19 cellular contexts compared by ENCODE assay signal in genomic region chr5:105448251-105448650, GRCh38.
"Had no signal": no experiment of that assay in that cellular context is flagged by ENCODE, and none has a peak within 500 bp of the region (broad histone marks: within the 10 kb centered on the region; RNA-seq: fewer than 3 reads in every experiment).

No MANE protein-coding gene starts in this region.

- DNase-seq: stimulated activated CD4-positive, alpha-beta T cell treated with anti-CD3 and anti-CD28 coated beads, Interleukin-2, amount 100 ng/mL, for 48 hours; stimulated activated CD4-positive, alpha-beta T cell treated with anti-CD3 and anti-CD28 coated beads, Interleukin-4, amount 100 ng/mL, for 1 hour; stimulated activated CD4-positive, alpha-beta T cell treated with anti-CD3 and anti-CD28 coated beads, Interleukin-4, amount 100 ng/mL, for 24 hours; stimulated activated CD4-positive, alpha-beta T cell treated with anti-CD3 and anti-CD28 coated beads, Interleukin-4, amount 100 ng/mL, for 4 hours; stimulated activated CD8-positive, alpha-beta memory T cell treated with anti-CD3 and anti-CD28 coated beads, Interleukin-4, amount 100 ng/mL, for 48 hours; stimulated activated naive B cell treated with anti-CD40 and anti-IgM and Interleukin-4, amounts not matched to agents 10 μg/mL and 1 μg/mL and 100 μg/mL, for 72 hours; stimulated activated naive CD4-positive, alpha-beta T cell; stimulated activated naive CD4-positive, alpha-beta T cell treated with Interleukin-2 at 50 U/mL for 16 hours; stimulated activated naive CD8-positive, alpha-beta T cell treated with anti-CD3 and anti-CD28 coated beads, Interleukin-15, amount 100 ng/mL, for 72 hours; stimulated activated naive CD8-positive, alpha-beta T cell treated with anti-CD3 and anti-CD28 coated beads, Interleukin-15, Interleukin-2, amounts not matched to agents 100 U/mL and 50 U/mL, for 24 hours; stomach; substantia nigra; testis; thyroid gland; tibial artery; transverse colon; upper lobe of left lung; upper lobe of right lung; uterus had no signal
